ENCODE assay signal across 12 cellular contexts in genomic region chr5:17412760-17413671, GRCh38.
DNase-seq lines count a peak whose midpoint lies in the region; ATAC-seq, FAIRE-seq and TF ChIP-seq lines count a peak whose summit lies in the region.
"Had no signal": no experiment of that assay in that cellular context is flagged by ENCODE, and none has a peak within 500 bp of the region (broad histone marks: within the 10 kb centered on the region; RNA-seq: fewer than 3 reads in every experiment).

No MANE protein-coding gene starts in this region.

- peaks cover 0 to 2% (median 2%) of the 10 kb centered on the region in 4 experiments; a peak in 4 of 7 replicates for H3K4me1 ChIP-seq in H1 (replicated peaks in 1 of 4; ENCODE audit: control insufficient read depth in 3 of 4, insufficient read depth in 4 of 4, low read length in 3 of 4)
- H3K4me1 ChIP-seq in Caco-2, result no peaks in the 10 kb centered on the region
- H3K4me1 ChIP-seq: BLaER1, pancreas, SJSA1 had no signal

- H3K4me3 Mint-ChIP-seq in Caco-2 (ENCODE audit: unreplicated experiment), result no peak overlapping the region

- H2BK5ac ChIP-seq in H1 (ENCODE audit: low read depth, low read length), result no peak overlapping the region

- intact Hi-C loops in Caco-2 (cut with micrococcal nuclease; ENCODE audit: unreplicated experiment), result no loop called here

- H3K36me3 ChIP-seq in H1 (ENCODE audit: control insufficient read depth in 2 of 4, insufficient read depth in 4 of 4, low read length in 3 of 4) (no peaks in the 10 kb centered on the region), Caco-2 (ENCODE audit: control insufficient read depth, insufficient read depth, low read length) (no peaks in the 10 kb centered on the region)
- H3K36me3 ChIP-seq: BLaER1, pancreas, SJSA1 had no signal

- peak; percentile 6 for FAIRE-seq in H54 (lab: Jason Lieb, UNC)
- no peak for FAIRE-seq in H1 (lab: Jason Lieb, UNC)
- FAIRE-seq: pancreas had no signal

- H3K4ac ChIP-seq in H1 (replicated peaks; ENCODE audit: insufficient read length, low read depth, low read length), result no peak overlapping the region

- no peak overlapping the region for H4K5ac ChIP-seq in H1 (ENCODE audit: insufficient read length, low read depth, low read length)

- H4K20me1 ChIP-seq in H1 (replicated peaks in 1 of 2; ENCODE audit: control insufficient read depth in 1 of 2, insufficient read depth in 2 of 2, low read length in 2 of 2), result no peaks in the 10 kb centered on the region
- H4K20me1 ChIP-seq: BLaER1 had no signal

- no peaks in the 10 kb centered on the region for H3K27me3 Mint-ChIP-seq in Caco-2 (ENCODE audit: insufficient read depth, unreplicated experiment)

- H3K18ac ChIP-seq in H1 (ENCODE audit: extremely low read depth, low read length), result peak overlapping the region; percentile 17; the same call in 1 of the 2 replicates

- peaks cover 19% of the 10 kb centered on the region for H3K4me1 Mint-ChIP-seq in Caco-2 (ENCODE audit: low read depth, unreplicated experiment)

- no peak overlapping the region for H3K14ac ChIP-seq in H1 (ENCODE audit: insufficient read length)

- H4K91ac ChIP-seq in H1 (replicated peaks; ENCODE audit: insufficient read length, low read length), result no peak overlapping the region

- no peak for TF ChIP-seq EP300 in H1 (IDR thresholded peaks at IDR 0.05; ENCODE audit: borderline replicate concordance in 1 of 2, low read depth in 2 of 2, low read length in 2 of 2)

- TF ChIP-seq RAD21 in H1 (IDR thresholded peaks at IDR 0.05 in 1 of 2, conservative IDR thresholded peaks at IDR 0.05 in 1 of 2; ENCODE audit: low read depth in 2 of 2, low read length in 2 of 2), result no peak

- H2BK12ac ChIP-seq in H1 (ENCODE audit: low read depth, low read length), result 0 out of 2 replicates have a peak overlapping the region, but pooled peaks have one; percentile 42

- no peak overlapping the region for H3K27ac Mint-ChIP-seq in Caco-2 (ENCODE audit: unreplicated experiment)

- no peaks in the 10 kb centered on the region for H3K79me2 ChIP-seq in H1 (ENCODE audit: control insufficient read depth in 1 of 2, insufficient read depth in 2 of 2, low read length in 2 of 2)

- no peak for TF ChIP-seq CTCF in H1 (IDR thresholded peaks at IDR 0.05; ENCODE audit: control extremely low read depth in 1 of 3, insufficient read depth in 1 of 3, low read depth in 1 of 3, low read length in 3 of 3)
- TF ChIP-seq CTCF in Caco-2 (IDR thresholded peaks at IDR 0.05; ENCODE audit: insufficient read depth in 1 of 2, low read depth in 1 of 2, low read length in 1 of 2, severe bottlenecking in 1 of 2, unreplicated experiment in 1 of 2), result no peak

- H3K27ac ChIP-seq in H1 (ENCODE audit: low read depth, low read length), result no peak overlapping the region
- H3K27ac ChIP-seq: BLaER1, pancreas, SJSA1 had no signal

- H3K9me3 ChIP-seq in H1 (ENCODE audit: insufficient read depth in 2 of 2, low read depth in 1 of 2, low read length in 1 of 2), result no peaks in the 10 kb centered on the region
- no peaks in the 10 kb centered on the region for H3K9me3 ChIP-seq in Caco-2
- H3K9me3 ChIP-seq: BLaER1, pancreas, SJSA1 had no signal

- no peaks in the 10 kb centered on the region for H3K23me2 ChIP-seq in H1 (ENCODE audit: low read depth, low read length)

- H3K36me3 Mint-ChIP-seq in Caco-2 (ENCODE audit: insufficient read depth, unreplicated experiment), result no peaks in the 10 kb centered on the region

- no peak overlapping the region for H3K23ac ChIP-seq in H1 (ENCODE audit: insufficient read length)

- H4K8ac ChIP-seq in H1 (ENCODE audit: extremely low read depth, insufficient read depth, low read length), result no peak overlapping the region

- H2BK15ac ChIP-seq in H1 (ENCODE audit: low read length), result no peak overlapping the region

- CTCF ChIA-PET in H1 (lab: Charles Lee; ENCODE audit: partially characterized antibody) (interaction anchor here (0.8 to 1.6 kb wide), 3 partner anchors 9 to 891 kb away, joined by 3 to 5 read pairs (median 5); no protein-coding TSS in a partner anchor), Caco-2 (lab: Charles Lee) (interaction anchor here (0.6 to 1.2 kb wide), 3 partner anchors 10 to 758 kb away, joined by 3 to 8 read pairs (median 5); no protein-coding TSS in a partner anchor)

- in situ Hi-C loops in Caki2 (cut with HindIII; ENCODE audit: low pct_unique_long_range_greater_than_20kb, low sequenced_read_pairs), result no loop called here

- no peak overlapping the region for H2BK20ac ChIP-seq in H1 (ENCODE audit: low read length)

- WGBS in H1 (ENCODE audit: extremely low coverage in 1 of 2, insufficient coverage in 1 of 2, insufficient read length in 1 of 2, insufficient replicate concordance in 2 of 2, low coverage in 1 of 2, low lambda C conversion rate in 2 of 2, missing lambda C conversion rate in 1 of 2), 2 experiments, result 77% methylated on average over 9 of the region's 9 CpGs; no CpG with 5 or more reads in 1 of the 2 experiments

- no peak overlapping the region for H3K56ac ChIP-seq in H1 (replicated peaks; ENCODE audit: insufficient read length, low read depth, low read length)

- H3K9ac ChIP-seq in H1 (replicated peaks in 1 of 4; ENCODE audit: extremely low read depth in 1 of 4, low read depth in 3 of 4, low read length in 3 of 4), result no peak overlapping the region
- H3K9ac ChIP-seq: BLaER1 had no signal

- no peak overlapping the region for H2AFZ ChIP-seq in H1 (ENCODE audit: low read length)

- H2BK120ac ChIP-seq in H1 (replicated peaks; ENCODE audit: low read depth, low read length), result no peak overlapping the region

- H3K27me3 ChIP-seq in H1 (replicated peaks in 1 of 4; ENCODE audit: control insufficient read depth in 3 of 4, extremely low read depth in 1 of 4, insufficient read depth in 3 of 4, low read length in 3 of 4) (peaks cover 0 to 3% (median under 1%) of the 10 kb centered on the region in 4 experiments; a peak in 1 of 7 replicates), Caco-2 (replicated peaks; ENCODE audit: control insufficient read depth, insufficient read depth, low read length) (no peaks in the 10 kb centered on the region)
- H3K27me3 ChIP-seq: BLaER1, pancreas, SJSA1 had no signal

- H2AK5ac ChIP-seq in H1 (ENCODE audit: low read depth, low read length), result no peak overlapping the region

- no peak overlapping the region for H3K4me2 ChIP-seq in H1 (ENCODE audit: insufficient read depth in 1 of 2, low read depth in 2 of 2, low read length in 2 of 2)
- H3K4me2 ChIP-seq: BLaER1 had no signal

- no peaks in the 10 kb centered on the region for H3K9me3 Mint-ChIP-seq in Caco-2 (ENCODE audit: unreplicated experiment)

- POLR2A ChIA-PET in H1 (lab: Charles Lee; ENCODE audit: partially characterized antibody) (interaction anchor here (1.4 kb wide), 1 partner anchor 12 kb away, joined by 8 read pairs; no protein-coding TSS in a partner anchor), Caco-2 (lab: Charles Lee) (no interaction called here)

- TF ChIP-seq POLR2A in H54 (IDR thresholded peaks at IDR 0.05; ENCODE audit: low read depth, low read length) (no peak), H1 (IDR thresholded peaks at IDR 0.05; ENCODE audit: control extremely low read depth in 1 of 2, low read depth in 2 of 2, low read length in 2 of 2) (no peak)

- DNase-seq in Caki2 (ENCODE audit: low read depth), result peak; percentile 16
- peak; percentile 25 for DNase-seq in H54 (ENCODE audit: insufficient read length, low spot score)
- peak; percentile 16 for DNase-seq in NCI-H446 treated with DMSO at 0.1 percent for 48 hours (lab: John Stamatoyannopoulos, UW)
- no peak for DNase-seq in H1 (ENCODE audit: low read depth in 1 of 2, low spot score in 2 of 2)
- DNase-seq in Caco-2, result no peak
- no peak for DNase-seq in AG20443 (ENCODE audit: low spot score)
- DNase-seq: activated T-cell treated with anti-CD3 and anti-CD28 coated beads, Interleukin-2, amount 50 U/mL, for 1 hour; pancreas had no signal

- no peaks in the 10 kb centered on the region for H3K79me1 ChIP-seq in H1 (ENCODE audit: low read depth, low read length)

- no TSS peak for BruUV-seq in Caco-2 (replicated peaks; lab: Mats Ljungman, UMichigan)

- ATAC-seq in HG03460 (IDR thresholded peaks at IDR 0.05; ENCODE audit: unreplicated experiment), result no peak
- no peak for ATAC-seq in HG02610 (IDR thresholded peaks at IDR 0.05; ENCODE audit: unreplicated experiment)

- no peak overlapping the region for H3K4me3 ChIP-seq in H1 (ENCODE audit: extremely low read depth in 1 of 4, insufficient read depth in 2 of 4, low read depth in 3 of 4, low read length in 4 of 4)
- no peak overlapping the region for H3K4me3 ChIP-seq in Caco-2 (ENCODE audit: low read depth, low read length)
- H3K4me3 ChIP-seq: BLaER1, pancreas, SJSA1 had no signal

TF ChIP-seq in H1, 55 proteins besides CTCF, POLR2A, EP300 and RAD21:
- TF ChIP-seq MAX (IDR thresholded peaks at IDR 0.05), result 0 out of 2 replicates have a peak, but pooled peaks have one; percentile 45
- peak; percentile 38; the same call in 1 of the 2 replicates for TF ChIP-seq E2F6 (IDR thresholded peaks at IDR 0.05)
- no peak for TF ChIP-seq TAF7 (optimal IDR thresholded peaks at IDR 0.05; ENCODE audit: borderline replicate concordance, low read depth, low read length)

Comparison
In these comparisons a context has a peak if more than half of its experiments do, and no peak if none do; other contexts are left out.
1. DNase-seq: peak in Caki2 (single experiment), H54 (single experiment) and NCI-H446 treated with DMSO at 0.1 percent for 48 hours (single experiment); none in H1 (0 of 2), Caco-2 (0 of 2) and AG20443 (single experiment).